1 cellular context compared by ENCODE assay signal in genomic region chr11:92225563-92226308, GRCh38.
TF ChIP-seq lines count a peak whose summit lies in the region.

No MANE protein-coding gene starts in this region.

TF ChIP-seq in H1, 55 proteins besides CTCF, POLR2A, EP300 and RAD21 (continued from another document):
- peak; percentile 46 for TF ChIP-seq ASH2L (IDR thresholded peaks at IDR 0.05; ENCODE audit: low read length)
- TF ChIP-seq RBBP5 (IDR thresholded peaks at IDR 0.05; ENCODE audit: borderline replicate concordance, low read depth, low read length): peak; percentile 34; the same call in 1 of the 2 replicates
- TF ChIP-seq, protein P1, sequence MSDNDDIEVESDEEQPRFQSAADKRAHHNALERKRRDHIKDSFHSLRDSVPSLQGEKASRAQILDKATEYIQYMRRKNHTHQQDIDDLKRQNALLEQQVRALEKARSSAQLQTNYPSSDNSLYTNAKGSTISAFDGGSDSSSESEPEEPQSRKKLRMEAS (IDR thresholded peaks at IDR 0.05): peak; percentile 24; the same call in 1 of the 2 replicates
- TF ChIP-seq TEAD4 (IDR thresholded peaks at IDR 0.05; ENCODE audit: low read depth, low read length): 0 out of 2 replicates have a peak, but pooled peaks have one; percentile 49
- TF ChIP-seq SUZ12 (IDR thresholded peaks at IDR 0.05; ENCODE audit: low read length): peak; percentile 16; the same call in 1 of the 2 replicates
- TF ChIP-seq EZH2 (IDR thresholded peaks at IDR 0.05; ENCODE audit: low read depth, low read length, severe bottlenecking): peak; percentile 32
- TF ChIP-seq E2F6 (IDR thresholded peaks at IDR 0.05): peak; percentile 82
- TF ChIP-seq BACH1 (IDR thresholded peaks at IDR 0.05; ENCODE audit: low read length): no peak
TF ChIP-seq in H1: peak in this region for 10.
